ENCODE assay signal across 24 cellular contexts in the genomic region with DNA sequence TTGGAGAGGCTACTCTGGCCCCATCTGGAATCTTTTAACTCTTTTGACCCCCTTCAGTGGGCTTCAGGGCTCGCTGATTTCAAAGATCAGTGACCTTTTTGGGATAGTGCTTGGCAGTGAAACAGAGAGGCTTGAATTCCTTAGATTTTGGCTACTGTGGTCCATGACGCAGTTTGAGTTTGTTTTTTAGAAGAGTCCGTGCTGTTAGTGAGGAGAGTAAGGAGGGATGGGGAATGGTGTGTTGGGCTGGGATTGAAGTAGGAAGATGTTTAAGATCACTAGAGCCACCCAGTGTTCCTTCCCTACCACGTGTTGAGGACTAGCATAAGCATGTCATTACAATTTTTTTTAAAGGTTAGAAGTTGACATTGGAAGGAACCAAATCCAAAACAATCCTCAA.
"Had no signal": no experiment of that assay in that cellular context is flagged by ENCODE, and none has a peak within 500 bp of the region (broad histone marks: within the 10 kb centered on the region; RNA-seq: fewer than 3 reads in every experiment).

No MANE protein-coding gene starts in this region.

- H3K4me1 ChIP-seq: gastrocnemius medialis, upper lobe of right lung had no signal

- DNase-seq: activated CD4-positive, CD25-positive, alpha-beta regulatory T cell treated with anti-CD3 and anti-CD28 coated beads, Interleukin-2, amount 50 U/mL, for 72 hours; activated CD8-positive, alpha-beta memory T cell treated with anti-CD3 and anti-CD28 coated beads, Interleukin-2, amount 10 ng/mL, durations not matched to agents 7 days and 5 days; activated CD8-positive, alpha-beta T cell treated with anti-CD3 and anti-CD28 coated beads, Interleukin-2, amount 10 ng/mL, durations not matched to agents 7 days and 5 days; activated effector memory CD4-positive, alpha-beta T cell treated with Interleukin-2 at 50 U/mL for 16 hours; activated naive CD4-positive, alpha-beta T cell treated with Interleukin-2 at 50 U/mL for 16 hours; activated T-cell treated with anti-CD3 and anti-CD28 coated beads for 4 hours; anterior cingulate cortex; effector CD8-positive, alpha-beta T cell; esophagus squamous epithelium; gastrocnemius medialis; hippocampal formation; left cardiac atrium; left ventricle myocardium superior; mammary epithelial cell; nucleus accumbens; right cardiac atrium; stimulated activated CD4-positive, alpha-beta T cell treated with anti-CD3 and anti-CD28 coated beads, Interleukin-2, amount 100 ng/mL, for 48 hours; stimulated activated naive CD8-positive, alpha-beta T cell treated with anti-CD3 and anti-CD28 coated beads, Interleukin-15, Interleukin-2, amounts not matched to agents 100 U/mL and 50 U/mL, for 24 hours; T-helper 9 cell; upper lobe of right lung had no signal

- H3K4me3 ChIP-seq: esophagus squamous epithelium, gastrocnemius medialis, thoracic aorta, upper lobe of right lung had no signal

- H3K9me3 Mint-ChIP-seq: T-helper 1 cell treated with Interleukin-12 subunit alpha and Interleukin-12 subunit beta and Interleukin-4 antibody, amounts not matched to agents 30 μg/mL and 1 μg/mL, for 36 hours had no signal

- H3K9me3 ChIP-seq: esophagus squamous epithelium, gastrocnemius medialis, thoracic aorta, upper lobe of right lung had no signal

- H3K27ac Mint-ChIP-seq: activated CD8-positive, alpha-beta memory T cell treated with anti-CD3 and anti-CD28 coated beads, Interleukin-2, amount 10 ng/mL, durations not matched to agents 7 days and 5 days; activated CD8-positive, alpha-beta T cell treated with anti-CD3 and anti-CD28 coated beads, Interleukin-2, amount 10 ng/mL, durations not matched to agents 7 days and 5 days; activated naive CD8-positive, alpha-beta T cell; T-helper 1 cell treated with Interleukin-12 subunit alpha and Interleukin-12 subunit beta and Interleukin-4 antibody, amounts not matched to agents 30 μg/mL and 1 μg/mL, for 36 hours had no signal

- ATAC-seq: activated CD8-positive, alpha-beta memory T cell treated with anti-CD3 and anti-CD28 coated beads, Interleukin-2, amount 10 ng/mL, durations not matched to agents 7 days and 5 days; activated CD8-positive, alpha-beta T cell treated with anti-CD3 and anti-CD28 coated beads, Interleukin-2, amount 10 ng/mL, durations not matched to agents 7 days and 5 days; gastrocnemius medialis; left cardiac atrium; left ventricle myocardium superior; right cardiac atrium; stimulated activated naive CD8-positive, alpha-beta T cell treated with anti-CD3 and anti-CD28 coated beads, Interleukin-15, Interleukin-2, amounts not matched to agents 100 U/mL and 50 U/mL, for 24 hours; upper lobe of right lung had no signal

- H3K27me3 ChIP-seq: gastrocnemius medialis had no signal

- H3K36me3 ChIP-seq: esophagus squamous epithelium, gastrocnemius medialis, thoracic aorta, upper lobe of right lung had no signal

- H3K36me3 Mint-ChIP-seq: activated CD8-positive, alpha-beta memory T cell treated with anti-CD3 and anti-CD28 coated beads, Interleukin-2, amount 10 ng/mL, durations not matched to agents 7 days and 5 days; activated naive CD8-positive, alpha-beta T cell had no signal

- H3K4me3 Mint-ChIP-seq: activated CD8-positive, alpha-beta memory T cell treated with anti-CD3 and anti-CD28 coated beads, Interleukin-2, amount 10 ng/mL, durations not matched to agents 7 days and 5 days; activated CD8-positive, alpha-beta T cell treated with anti-CD3 and anti-CD28 coated beads, Interleukin-2, amount 10 ng/mL, durations not matched to agents 7 days and 5 days; activated naive CD8-positive, alpha-beta T cell; T-helper 1 cell treated with Interleukin-12 subunit alpha and Interleukin-12 subunit beta and Interleukin-4 antibody, amounts not matched to agents 30 μg/mL and 1 μg/mL, for 36 hours had no signal

- H3K27ac ChIP-seq: epithelial cell of prostate, esophagus squamous epithelium, gastrocnemius medialis, thoracic aorta, upper lobe of right lung had no signal
